In genomic region chr3:184018424-184018973, GRCh38 we compare ENCODE assay signal across 8 cellular contexts. TPM values are rescaled to one million over a fixed set of nuclear protein-coding genes. Genes with fewer than 3 reads are reported as not detected.
DNase-seq lines count a peak whose midpoint lies in the region; ATAC-seq and TF ChIP-seq lines count a peak whose summit lies in the region.

No MANE protein-coding gene starts in this region.

- peaks cover 8% of the 10 kb centered on the region for H3K27me3 Mint-ChIP-seq in activated T-cell treated with anti-CD3 and anti-CD28 coated beads, Interleukin-2, amount 50 U/mL, for 4 hours (ENCODE audit: low read depth)

- H3K27ac ChIP-seq in lung (ENCODE audit: low read depth in 1 of 2, low read length in 1 of 2) (peak overlapping the region; percentile 74 to 84), tibial nerve (peak overlapping the region; percentile 9 to 89 (median 82))

- no peak for TF ChIP-seq POLR2A in tibial nerve (IDR thresholded peaks at IDR 0.05)

- peak overlapping the region; percentile 99 for H3K4me3 Mint-ChIP-seq in activated T-cell treated with anti-CD3 and anti-CD28 coated beads, Interleukin-2, amount 50 U/mL, for 4 hours

- H3K27me3 ChIP-seq in lung (ENCODE audit: control insufficient read depth, insufficient read depth) (no peaks in the 10 kb centered on the region), tibial nerve (no peaks in the 10 kb centered on the region)

- H3K9me3 Mint-ChIP-seq in activated T-cell treated with anti-CD3 and anti-CD28 coated beads, Interleukin-2, amount 50 U/mL, for 4 hours, result no peaks in the 10 kb centered on the region

- no peak for DNase-seq in activated T-cell treated with anti-CD3 and anti-CD28 coated beads, Interleukin-2, amount 50 U/mL, for 4 hours
- no peak for DNase-seq in activated T-cell treated with anti-CD3 and anti-CD28 coated beads, Interleukin-2, amount 50 U/mL, for 1 hour
- DNase-seq in astrocyte of the spinal cord (ENCODE audit: low read depth, low spot score) (no peak), lung (ENCODE audit: low spot score) (no peak), tibial nerve (ENCODE audit: low spot score in 2 of 2) (no peak), head of caudate nucleus (no peak)

- no peak for TF ChIP-seq CTCF in astrocyte of the spinal cord (IDR thresholded peaks at IDR 0.05; ENCODE audit: low read depth, low read length)
- TF ChIP-seq CTCF in lung (IDR thresholded peaks at IDR 0.05; ENCODE audit: control extremely low read depth, extremely low read depth), result no peak
- TF ChIP-seq CTCF in tibial nerve (IDR thresholded peaks at IDR 0.05), result no peak

- ATAC-seq in activated T-cell treated with anti-CD3 and anti-CD28 coated beads, Interleukin-2, amount 50 U/mL, for 4 hours, result no peak
- ATAC-seq in lung (ENCODE audit: insufficient read depth, low FRiP score) (no peak), HG03565 (IDR thresholded peaks at IDR 0.05; ENCODE audit: unreplicated experiment) (no peak), GM19463 (IDR thresholded peaks at IDR 0.05; ENCODE audit: unreplicated experiment) (no peak)

- H3K4me3 ChIP-seq in astrocyte of the spinal cord (ENCODE audit: low read depth, low read length) (peak overlapping the region; percentile 99), lung (peak overlapping the region; percentile 48), tibial nerve (peak overlapping the region; percentile 71 to 99 (median 84))

- peaks cover 6 to 9% of the 10 kb centered on the region in 2 donors for H3K4me1 ChIP-seq in lung (ENCODE audit: control insufficient read depth in 2 of 2, insufficient read depth in 2 of 2, low read length in 2 of 2)
- H3K4me1 ChIP-seq in tibial nerve, result peaks cover 0 to 29% (median 5%) of the 10 kb centered on the region in 4 donors

- intact Hi-C loops in head of caudate nucleus (cut with DNase I), result loop anchor here (5.0 to 10.0 kb wide), 2 partner anchors 116 to 121 kb away; partner anchors contain the start of gene EIF2B5

- H3K36me3 ChIP-seq in lung (ENCODE audit: control insufficient read depth in 2 of 2, insufficient read depth in 2 of 2, low read length in 2 of 2), result peaks cover under 1 to 3% of the 10 kb centered on the region in 2 donors
- peaks cover 0 to 7% (median 0%) of the 10 kb centered on the region in 3 donors for H3K36me3 ChIP-seq in tibial nerve

- H3K9me3 ChIP-seq in lung (ENCODE audit: control insufficient read depth in 2 of 2, insufficient read depth in 1 of 2, low read length in 1 of 2) (peaks cover 0 to 2% of the 10 kb centered on the region in 2 donors), tibial nerve (no peaks in the 10 kb centered on the region)

- peaks cover 26% of the 10 kb centered on the region for H3K4me1 Mint-ChIP-seq in activated T-cell treated with anti-CD3 and anti-CD28 coated beads, Interleukin-2, amount 50 U/mL, for 4 hours (ENCODE audit: low read depth)

- no peak for TF ChIP-seq EP300 in tibial nerve (IDR thresholded peaks at IDR 0.05)

- 88% methylated on average over 21 of the region's 21 CpGs for WGBS in lung, 2 donors
- 84 to 91% methylated on average over 21 of the region's 21 CpGs for WGBS in tibial nerve, 2 donors

- in situ Hi-C loops in astrocyte of the spinal cord (cut with HindIII; ENCODE audit: low sequenced_read_pairs), result no loop called here

- peaks cover 2% of the 10 kb centered on the region for H3K36me3 Mint-ChIP-seq in activated T-cell treated with anti-CD3 and anti-CD28 coated beads, Interleukin-2, amount 50 U/mL, for 4 hours (ENCODE audit: insufficient read depth)

RNA-seq across cellular contexts. Expression of gene ABCC5, which starts 0.8 kb away (rescaled TPM):
- 10 to 100 TPM; 10.0 to 12.5 (median 12.4) TPM for total RNA-seq in activated T-cell treated with anti-CD3 and anti-CD28 coated beads, Interleukin-2, amount 50 U/mL, for 4 hours
- 10 to 100 TPM; 29.5 to 78.1 TPM for total RNA-seq in lung
- polyA plus RNA-seq in lung, result 10 to 100 TPM; 12.1 to 12.4 TPM
- 10 to 100 TPM; 34.9 to 61.2 (median 45.0) TPM for total RNA-seq in tibial nerve

RNA-seq across cellular contexts. Expression of gene HTR3D, which starts 13.0 kb away (rescaled TPM):
- not detected for total RNA-seq in activated T-cell treated with anti-CD3 and anti-CD28 coated beads, Interleukin-2, amount 50 U/mL, for 4 hours
- total RNA-seq in lung (not detected), tibial nerve (not detected)
- polyA plus RNA-seq in lung, result not detected

RNA-seq across cellular contexts. Expression of gene HTR3C, which starts 34.3 kb away (rescaled TPM):
- not detected for total RNA-seq in activated T-cell treated with anti-CD3 and anti-CD28 coated beads, Interleukin-2, amount 50 U/mL, for 4 hours
- total RNA-seq in lung, result under 1 TPM in 1 of 2 donors, not detected in 1; 0.46 TPM
- under 1 TPM; 0.09 to 0.47 TPM for polyA plus RNA-seq in lung
- not detected for total RNA-seq in tibial nerve

Comparison
In these comparisons a context has a peak if more than half of its experiments do, and no peak if none do; other contexts are left out.
1. H3K4me3 ChIP-seq: peak in every context shown above with its lines; median percentile 99 in astrocyte of the spinal cord; 84 in tibial nerve; 48 in lung.